ENCODE assay signal across 10 cellular contexts in the genomic region with DNA sequence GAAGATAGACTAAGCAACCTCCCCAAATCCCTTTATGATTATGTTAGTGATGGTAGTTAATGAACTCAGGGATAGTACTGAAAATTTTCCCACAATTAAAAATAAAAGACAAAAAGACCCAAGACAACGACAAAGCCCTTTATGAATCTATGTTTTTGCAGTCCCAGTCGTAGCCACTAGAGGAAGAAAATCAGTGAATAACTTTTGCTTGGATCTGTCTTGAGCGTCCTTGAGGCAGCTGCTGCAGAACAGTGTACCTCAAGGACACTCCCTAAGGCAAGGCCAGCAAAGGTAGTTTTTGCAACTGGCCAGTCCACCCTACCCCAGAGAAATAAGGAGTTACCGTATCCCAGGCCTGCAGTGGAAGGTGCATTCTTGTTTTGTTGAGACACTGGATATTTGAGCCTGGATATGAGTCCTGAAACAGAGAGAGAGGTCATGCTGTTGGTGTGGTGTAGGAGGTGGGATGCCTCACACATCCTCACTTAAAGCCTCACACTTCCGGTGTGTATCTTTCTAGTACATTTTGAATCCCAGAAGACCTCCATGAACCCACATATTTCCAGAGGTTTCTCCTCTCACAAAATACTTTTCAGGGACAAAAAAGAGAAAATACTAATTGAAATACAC. TPM values are rescaled to one million over a fixed set of nuclear protein-coding genes. Genes with fewer than 3 reads are reported as not detected.
DNase-seq lines count a peak whose midpoint lies in the region; ATAC-seq and TF ChIP-seq lines count a peak whose summit lies in the region.
"Had no signal": no experiment of that assay in that cellular context is flagged by ENCODE, and none has a peak within 500 bp of the region (broad histone marks: within the 10 kb centered on the region; RNA-seq: fewer than 3 reads in every experiment).

No MANE protein-coding gene starts in this region.

- peak; percentile 42 for TF ChIP-seq CTCF in DOHH2 (IDR thresholded peaks at IDR 0.05; ENCODE audit: low read depth, low read length, poor library complexity, severe bottlenecking)

- H3K27me3 ChIP-seq in DOHH2 (ENCODE audit: control insufficient read depth, low read length): no peaks in the 10 kb centered on the region
- H3K27me3 ChIP-seq in adipocyte (replicated peaks; ENCODE audit: control insufficient read depth, insufficient read depth, low read length): peaks cover 46% of the 10 kb centered on the region

- H3K4me2 ChIP-seq in DOHH2 (ENCODE audit: low read length): no peak overlapping the region

- H3K9me3 ChIP-seq in DOHH2 (ENCODE audit: control insufficient read depth, insufficient read depth, low read length) (no peaks in the 10 kb centered on the region), adipocyte (ENCODE audit: control insufficient read depth, low read length) (no peaks in the 10 kb centered on the region)

- no peaks in the 10 kb centered on the region for H3K9me2 ChIP-seq in DOHH2 (replicated peaks; ENCODE audit: control insufficient read depth, low read length)

- H4K20me1 ChIP-seq in DOHH2 (ENCODE audit: control insufficient read depth, insufficient read depth, low read depth, low read length): no peaks in the 10 kb centered on the region

- peaks cover 83% of the 10 kb centered on the region for H3K36me3 ChIP-seq in DOHH2 (ENCODE audit: control insufficient read depth, low read length)
- H3K36me3 ChIP-seq in adipocyte (ENCODE audit: control insufficient read depth, insufficient read depth, low read length, severe bottlenecking): no peaks in the 10 kb centered on the region

- no peak overlapping the region for H3K9ac ChIP-seq in adipocyte (ENCODE audit: low read length)

- 0 out of 2 replicates have a peak, but pooled peaks cover 2% of the 10 kb centered on the region for H3F3A ChIP-seq in DOHH2 (ENCODE audit: control insufficient read depth, insufficient read depth)

- no peaks in the 10 kb centered on the region for H3K79me2 ChIP-seq in DOHH2 (ENCODE audit: control insufficient read depth, low read length)

- ATAC-seq in HG02870 (IDR thresholded peaks at IDR 0.05; ENCODE audit: unreplicated experiment) (peak; percentile 65), GM18867 (IDR thresholded peaks at IDR 0.05; ENCODE audit: unreplicated experiment) (no peak), Right ventricle myocardium superior (ENCODE audit: poor library complexity) (no peak)
- ATAC-seq: effector memory CD8-positive, alpha-beta T cell had no signal

- H3K27ac ChIP-seq in DOHH2 (ENCODE audit: low read depth, low read length): no peak overlapping the region

- DNase-seq in adipocyte (ENCODE audit: low read depth) (peak; percentile 4), myocyte (ENCODE audit: low read depth) (peak; percentile 9), superior temporal gyrus (ENCODE audit: extremely low spot score) (no peak), Right ventricle myocardium superior (no peak)
- DNase-seq in stimulated activated naive CD4-positive, alpha-beta T cell treated with Interleukin-2 at 50 U/mL for 16 hours (lab: John Stamatoyannopoulos, UW): no peak
- DNase-seq: effector memory CD8-positive, alpha-beta T cell; NCI-H510A treated with DMSO at 0.1 percent for 48 hours had no signal

- intact Hi-C loops in Right ventricle myocardium superior (cut with DNase I): no loop called here

- no peak overlapping the region for H3K4me3 ChIP-seq in DOHH2 (ENCODE audit: low read length)
- H3K4me3 ChIP-seq in adipocyte (ENCODE audit: low read length): no peak overlapping the region

- H3K4me1 ChIP-seq in DOHH2 (ENCODE audit: control insufficient read depth, low read length): peaks cover 23% of the 10 kb centered on the region
- H3K4me1 ChIP-seq in adipocyte (ENCODE audit: control insufficient read depth, insufficient read depth, low read length): no peaks in the 10 kb centered on the region

RNA-seq across cellular contexts. Expression of a gene that starts 8.7 kb away (rescaled TPM):
- total RNA-seq in myocyte: 10.7 and 13.8 TPM in 2 replicates
- 12.8 TPM for polyA plus RNA-seq in myocyte (2012)
- total RNA-seq in Right ventricle myocardium superior: 20.3 TPM

RNA-seq across cellular contexts. Expression of a gene that starts 28.7 kb away (rescaled TPM):
- total RNA-seq in myocyte (not detected in 2 replicates), Right ventricle myocardium superior (1.8 TPM)
- not detected for polyA plus RNA-seq in myocyte (2012)

RNA-seq across cellular contexts. Expression of a gene that starts 33.5 kb away (rescaled TPM):
- total RNA-seq in myocyte: 815 and 1,644 TPM in 2 replicates
- polyA plus RNA-seq in myocyte (2012): 1,110 TPM
- 72.0 TPM for total RNA-seq in Right ventricle myocardium superior

RNA-seq across cellular contexts. Expression of a gene that starts 50.4 kb away (rescaled TPM):
- total RNA-seq in myocyte (23.7 and 33.7 TPM in 2 replicates), Right ventricle myocardium superior (9.1 TPM)
- 25.2 TPM for polyA plus RNA-seq in myocyte (2012)

RNA-seq across cellular contexts. Expression of a gene that starts 50.7 kb away (rescaled TPM):
- total RNA-seq in myocyte (79.3 and 95.6 TPM in 2 replicates), Right ventricle myocardium superior (46.9 TPM)
- polyA plus RNA-seq in myocyte (2012): 51.3 TPM

Comparison
In these comparisons a context has a peak if more than half of its experiments do, and no peak if none do; other contexts are left out.
1. DNase-seq: peak in adipocyte (single experiment) and myocyte (single experiment); none in superior temporal gyrus (single experiment), Right ventricle myocardium superior (single experiment) and stimulated activated naive CD4-positive, alpha-beta T cell treated with Interleukin-2 at 50 U/mL for 16 hours (single experiment).
2. RNA of a gene that starts 33.5 kb away (total RNA-seq): 815 to 1,644 TPM in myocyte; 72.0 TPM in Right ventricle myocardium superior (single experiment); every median in the first group is over 10 times any median in the second.